Comparison of ENCODE assay signal across 19 cellular contexts in the genomic region with DNA sequence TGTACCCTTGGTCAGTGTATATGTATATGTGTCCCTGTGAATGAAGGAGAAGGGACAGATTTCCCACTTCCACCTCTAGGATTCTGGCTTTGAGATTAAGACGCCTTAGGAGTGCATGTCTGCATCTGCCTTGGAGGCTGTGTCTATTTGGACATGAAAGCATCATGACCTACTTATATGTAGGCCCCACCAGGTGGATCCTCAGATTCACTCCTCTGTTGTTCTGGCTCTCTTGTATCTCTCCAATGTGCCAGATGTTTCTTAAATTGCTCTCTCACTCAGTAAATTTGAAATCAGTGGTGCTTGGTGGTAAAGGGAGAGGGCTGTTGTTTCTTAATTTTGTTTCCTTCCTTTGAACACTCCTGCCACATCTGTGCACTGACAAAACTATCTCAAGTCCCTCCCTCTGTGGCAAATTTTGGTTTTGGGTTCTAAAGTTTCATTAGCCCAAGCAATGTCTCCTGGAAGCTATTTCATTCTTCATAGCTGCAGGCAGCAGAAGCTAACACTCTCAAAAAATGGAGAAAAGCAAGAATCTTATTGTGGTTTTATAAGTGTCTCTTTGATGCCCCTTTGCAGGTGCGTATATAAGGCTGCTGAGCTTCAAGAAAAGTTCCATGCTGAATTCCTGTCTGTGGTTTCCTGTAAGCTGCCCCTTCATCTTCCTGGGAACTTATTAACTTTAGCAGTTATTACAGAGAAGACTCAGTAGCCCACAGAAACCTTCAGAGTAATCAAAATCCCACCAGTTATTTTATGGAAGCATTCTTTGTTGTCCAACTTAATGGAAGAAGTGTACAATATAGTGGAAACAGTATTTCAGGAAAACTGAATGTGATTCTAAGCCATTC.
"Had no signal": no experiment of that assay in that cellular context is flagged by ENCODE, and none has a peak within 500 bp of the region (broad histone marks: within the 10 kb centered on the region; RNA-seq: fewer than 3 reads in every experiment).

No MANE protein-coding gene starts in this region.

- H3K9me3 Mint-ChIP-seq: activated CD8-positive, alpha-beta T cell treated with anti-CD3 and anti-CD28 coated beads for 36 hours; brain; dendritic cell treated with granulocyte-macrophage colony-stimulating factor and Interleukin-4, amounts not matched to agents 40 ng/mL and 50 ng/mL, for 4 days had no signal

- H3K9me3 ChIP-seq: spleen, tibial artery had no signal

- H3K27me3 ChIP-seq: spleen, tibial artery had no signal

- H3K4me3 Mint-ChIP-seq: activated CD4-positive, alpha-beta T cell treated with anti-CD3 and anti-CD28 coated beads, Interleukin-2, amount 10 ng/mL, durations not matched to agents 24 days and 14 days; activated CD8-positive, alpha-beta memory T cell treated with anti-CD3 and anti-CD28 coated beads, Interleukin-2, amount 10 ng/mL, durations not matched to agents 7 days and 5 days; activated CD8-positive, alpha-beta T cell treated with anti-CD3 and anti-CD28 coated beads for 36 hours; brain; dendritic cell treated with granulocyte-macrophage colony-stimulating factor and Interleukin-4, amounts not matched to agents 40 ng/mL and 50 ng/mL, for 4 days; stimulated activated naive CD8-positive, alpha-beta T cell treated with anti-CD3 and anti-CD28 coated beads, Interleukin-15, Interleukin-2, amounts not matched to agents 100 ng/mL and 50 ng/mL, for 24 hours had no signal

- H3K27ac ChIP-seq: spleen, tibial artery, VCaP had no signal

- ATAC-seq: activated CD4-positive, CD25-positive, alpha-beta regulatory T cell treated with anti-CD3 and anti-CD28 coated beads, Interleukin-2, amount 50 U/mL, for 24 hours; activated CD8-positive, alpha-beta memory T cell treated with anti-CD3 and anti-CD28 coated beads, Interleukin-2, amount 10 ng/mL, durations not matched to agents 7 days and 5 days; activated CD8-positive, alpha-beta T cell treated with anti-CD3 and anti-CD28 coated beads for 36 hours had no signal

- H3K36me3 Mint-ChIP-seq: brain had no signal

- H3K27me3 Mint-ChIP-seq: activated CD4-positive, alpha-beta T cell treated with anti-CD3 and anti-CD28 coated beads, Interleukin-2, amount 10 ng/mL, durations not matched to agents 24 days and 14 days; activated CD8-positive, alpha-beta memory T cell treated with anti-CD3 and anti-CD28 coated beads, Interleukin-2, amount 10 ng/mL, durations not matched to agents 7 days and 5 days; activated CD8-positive, alpha-beta T cell treated with anti-CD3 and anti-CD28 coated beads for 36 hours; brain; dendritic cell treated with granulocyte-macrophage colony-stimulating factor and Interleukin-4, amounts not matched to agents 40 ng/mL and 50 ng/mL, for 4 days; progenitor cell of endocrine pancreas; stimulated activated naive CD8-positive, alpha-beta T cell treated with anti-CD3 and anti-CD28 coated beads, Interleukin-15, Interleukin-2, amounts not matched to agents 100 ng/mL and 50 ng/mL, for 24 hours had no signal

- H3K4me3 ChIP-seq: spleen, tibial artery had no signal

- H3K4me1 Mint-ChIP-seq: activated CD4-positive, alpha-beta T cell treated with anti-CD3 and anti-CD28 coated beads, Interleukin-2, amount 10 ng/mL, durations not matched to agents 24 days and 14 days had no signal

- H3K27ac Mint-ChIP-seq: activated CD4-positive, alpha-beta T cell treated with anti-CD3 and anti-CD28 coated beads, Interleukin-2, amount 10 ng/mL, durations not matched to agents 24 days and 14 days; activated CD8-positive, alpha-beta memory T cell treated with anti-CD3 and anti-CD28 coated beads, Interleukin-2, amount 10 ng/mL, durations not matched to agents 7 days and 5 days; activated CD8-positive, alpha-beta T cell treated with anti-CD3 and anti-CD28 coated beads for 36 hours; brain; dendritic cell treated with granulocyte-macrophage colony-stimulating factor and Interleukin-4, amounts not matched to agents 40 ng/mL and 50 ng/mL, for 4 days; progenitor cell of endocrine pancreas; stimulated activated naive CD8-positive, alpha-beta T cell treated with anti-CD3 and anti-CD28 coated beads, Interleukin-15, Interleukin-2, amounts not matched to agents 100 ng/mL and 50 ng/mL, for 24 hours had no signal

- H3K36me3 ChIP-seq: spleen, tibial artery had no signal

- DNase-seq: activated CD4-positive, alpha-beta T cell treated with anti-CD3 and anti-CD28 coated beads, Interleukin-2, amount 10 ng/mL, durations not matched to agents 24 days and 14 days; activated CD8-positive, alpha-beta memory T cell treated with anti-CD3 and anti-CD28 coated beads, Interleukin-2, amount 10 ng/mL, durations not matched to agents 7 days and 5 days; activated CD8-positive, alpha-beta T cell treated with anti-CD3 and anti-CD28 coated beads for 36 hours; activated effector memory CD4-positive, alpha-beta T cell treated with anti-CD3 and anti-CD28 coated beads, Interleukin-2, amount 50 U/mL, for 16 hours; activated naive CD4-positive, alpha-beta T cell treated with anti-CD3 and anti-CD28 coated beads, Interleukin-2, amount 50 U/mL, for 16 hours; activated T-cell treated with anti-CD3 and anti-CD28 coated beads for 4 hours; aorta; effector CD4-positive, alpha-beta T cell; spleen; stimulated activated CD4-positive, alpha-beta T cell treated with anti-CD3 and anti-CD28 coated beads, Interleukin-4, amount 100 ng/mL, for 24 hours; substantia nigra; T-helper 2 cell; tibial artery had no signal
